11 cellular contexts compared by ENCODE assay signal in genomic region chr1:225996946-225997545, GRCh38. TPM values are rescaled to one million over a fixed set of nuclear protein-coding genes. Genes with fewer than 3 reads are reported as not detected.
DNase-seq lines count a peak whose midpoint lies in the region; ATAC-seq, FAIRE-seq and TF ChIP-seq lines count a peak whose summit lies in the region.
"Had no signal": no experiment of that assay in that cellular context is flagged by ENCODE, and none has a peak within 500 bp of the region (broad histone marks: within the 10 kb centered on the region; RNA-seq: fewer than 3 reads in every experiment).

No MANE protein-coding gene starts in this region.

- H3K79me2 ChIP-seq in endothelial cell of umbilical vein (ENCODE audit: control insufficient read depth, insufficient read depth, low read length): peaks cover 48% of the 10 kb centered on the region

- TF ChIP-seq CTCF in RWPE1 (conservative IDR thresholded peaks at IDR 0.05; ENCODE audit: low read depth) (no peak), endothelial cell of umbilical vein (IDR thresholded peaks at IDR 0.05; ENCODE audit: extremely low read depth in 1 of 2, insufficient read depth in 1 of 2, low read depth in 1 of 2, low read length in 2 of 2) (no peak)

- CTCF ChIA-PET in RWPE1 (lab: Yijun Ruan, JAX): interaction anchor here (0.6 to 3.5 kb wide), 8 partner anchors 9 to 533 kb away, joined by 3 to 25 read pairs (median 4); partner anchors contain the start of gene H3-3A
- CTCF ChIA-PET in endothelial cell of umbilical vein (lab: Charles Lee): interaction anchor here (1.3 to 4.3 kb wide), 4 partner anchors 9 to 68 kb away, joined by 4 to 27 read pairs (median 15); partner anchors contain the start of gene H3-3A

- BruUV-seq in endothelial cell of umbilical vein (replicated peaks; lab: Mats Ljungman, UMichigan): no TSS peak

- no peak for DNase-seq in activated T-cell treated with anti-CD3 and anti-CD28 coated beads, Interleukin-2, amount 50 U/mL, for 4 hours
- DNase-seq in activated T-cell treated with anti-CD3 and anti-CD28 coated beads for 4 hours (no peak), RWPE1 (ENCODE audit: low spot score) (no peak), endothelial cell of umbilical vein (ENCODE audit: low read depth, low spot score) (peak; percentile 57), substantia nigra (lab: John Stamatoyannopoulos, UW) (no peak)
- DNase-seq: activated CD4-positive, alpha-beta T cell treated with anti-CD3 and anti-CD28 coated beads, Interleukin-2, amount 50 U/mL, for 4 hours; NK-92 treated with Interleukin-12 subunit alpha and Interleukin-12 subunit beta, amount 100 ng/mL, for 24 hours had no signal

- H3K4me3 ChIP-seq in endothelial cell of umbilical vein (replicated peaks in 1 of 3; ENCODE audit: insufficient read depth in 1 of 3, low read depth in 1 of 3, low read length in 3 of 3): no peak overlapping the region

- dilution Hi-C loops in endothelial cell of umbilical vein (cut with MboI; ENCODE audit: extremely low pct_ligation_motif_present, low sequenced_read_pairs): no loop called here

- H3K27ac ChIP-seq in RWPE1 (peak overlapping the region; percentile 28), endothelial cell of umbilical vein (ENCODE audit: insufficient read depth, low read depth, low read length) (peak overlapping the region; percentile 90), substantia nigra (ENCODE audit: low read depth, low read length, poor library complexity, severe bottlenecking) (no peak overlapping the region)

- POLR2A ChIA-PET in RWPE1 (lab: Yijun Ruan, JAX; ENCODE audit: low non-redundant PET): interaction anchor here (0.6 to 0.7 kb wide), 2 partner anchors 15 to 171 kb away, joined by 3 to 6 read pairs; no protein-coding TSS in a partner anchor
- POLR2A ChIA-PET in endothelial cell of umbilical vein (lab: Charles Lee): interaction anchor here (1.4 kb wide), 1 partner anchor 65 kb away, joined by 7 read pairs; the partner anchor contains the start of gene H3-3A

- H3K9me1 ChIP-seq in endothelial cell of umbilical vein (replicated peaks; ENCODE audit: control insufficient read depth, extremely low read depth, insufficient read depth, low read length): no peaks in the 10 kb centered on the region

- no peak for ATAC-seq in activated T-cell treated with anti-CD3 and anti-CD28 coated beads, Interleukin-2, amount 50 U/mL, for 4 hours
- ATAC-seq in stimulated activated memory B cell treated with anti-CD40 and anti-IgM and Interleukin-4, amounts not matched to agents 10 μg/mL and 1 μg/mL and 100 μg/mL, for 72 hours: no peak
- no peak for ATAC-seq in HG02678 (IDR thresholded peaks at IDR 0.05; ENCODE audit: unreplicated experiment)
- ATAC-seq in GM18870 (IDR thresholded peaks at IDR 0.05; ENCODE audit: unreplicated experiment): no peak

- H3K9ac ChIP-seq in endothelial cell of umbilical vein (replicated peaks; ENCODE audit: extremely low read depth, insufficient read depth, low read length): peak overlapping the region; percentile 17

- H3K4me3 Mint-ChIP-seq in activated T-cell treated with anti-CD3 and anti-CD28 coated beads, Interleukin-2, amount 50 U/mL, for 4 hours: peak overlapping the region; percentile 100
- H3K4me3 Mint-ChIP-seq in stimulated activated memory B cell treated with anti-CD40 and anti-IgM and Interleukin-4, amounts not matched to agents 10 μg/mL and 1 μg/mL and 100 μg/mL, for 72 hours: peak overlapping the region; percentile 99

- no peaks in the 10 kb centered on the region for H3K27me3 Mint-ChIP-seq in activated T-cell treated with anti-CD3 and anti-CD28 coated beads, Interleukin-2, amount 50 U/mL, for 4 hours (ENCODE audit: low read depth)
- no peaks in the 10 kb centered on the region for H3K27me3 Mint-ChIP-seq in stimulated activated memory B cell treated with anti-CD40 and anti-IgM and Interleukin-4, amounts not matched to agents 10 μg/mL and 1 μg/mL and 100 μg/mL, for 72 hours

- H3K4me1 ChIP-seq in endothelial cell of umbilical vein (ENCODE audit: control insufficient read depth, extremely low read depth, insufficient read depth, low read length): peaks cover 39% of the 10 kb centered on the region

- peaks cover 27% of the 10 kb centered on the region for H3K36me3 Mint-ChIP-seq in activated T-cell treated with anti-CD3 and anti-CD28 coated beads, Interleukin-2, amount 50 U/mL, for 4 hours (ENCODE audit: insufficient read depth)
- peaks cover 31% of the 10 kb centered on the region for H3K36me3 Mint-ChIP-seq in stimulated activated memory B cell treated with anti-CD40 and anti-IgM and Interleukin-4, amounts not matched to agents 10 μg/mL and 1 μg/mL and 100 μg/mL, for 72 hours

- H3K9me3 Mint-ChIP-seq in activated T-cell treated with anti-CD3 and anti-CD28 coated beads, Interleukin-2, amount 50 U/mL, for 4 hours: no peaks in the 10 kb centered on the region
- H3K9me3 Mint-ChIP-seq in stimulated activated memory B cell treated with anti-CD40 and anti-IgM and Interleukin-4, amounts not matched to agents 10 μg/mL and 1 μg/mL and 100 μg/mL, for 72 hours: no peaks in the 10 kb centered on the region

- peak overlapping the region; percentile 63 for H3K4me2 ChIP-seq in endothelial cell of umbilical vein (ENCODE audit: insufficient read depth, low read length)

- H4K20me1 ChIP-seq in endothelial cell of umbilical vein (replicated peaks; ENCODE audit: control insufficient read depth, extremely low read depth, insufficient read depth, low read length): no peaks in the 10 kb centered on the region

- no peaks in the 10 kb centered on the region for H3K27me3 ChIP-seq in endothelial cell of umbilical vein (ENCODE audit: control insufficient read depth in 2 of 2, insufficient read depth in 2 of 2, low read length in 2 of 2)

- no peak overlapping the region for H2AFZ ChIP-seq in endothelial cell of umbilical vein (ENCODE audit: low read depth, low read length)

- H3K9me3 ChIP-seq in endothelial cell of umbilical vein (replicated peaks; ENCODE audit: control insufficient read depth, insufficient read depth, low read length): no peaks in the 10 kb centered on the region

- FAIRE-seq in endothelial cell of umbilical vein (lab: Jason Lieb, UNC): peak; percentile 4

- H3K36me3 ChIP-seq in endothelial cell of umbilical vein (ENCODE audit: control insufficient read depth in 2 of 2, extremely low read depth in 1 of 2, insufficient read depth in 2 of 2, low read length in 2 of 2): peaks cover 0 to 3% of the 10 kb centered on the region in 2 experiments

- peak overlapping the region; percentile 92 for H3K27ac Mint-ChIP-seq in stimulated activated memory B cell treated with anti-CD40 and anti-IgM and Interleukin-4, amounts not matched to agents 10 μg/mL and 1 μg/mL and 100 μg/mL, for 72 hours

- H3K4me1 Mint-ChIP-seq in activated T-cell treated with anti-CD3 and anti-CD28 coated beads, Interleukin-2, amount 50 U/mL, for 4 hours (ENCODE audit: low read depth): peaks cover 61% of the 10 kb centered on the region
- H3K4me1 Mint-ChIP-seq in stimulated activated memory B cell treated with anti-CD40 and anti-IgM and Interleukin-4, amounts not matched to agents 10 μg/mL and 1 μg/mL and 100 μg/mL, for 72 hours: peaks cover 59% of the 10 kb centered on the region

- intact Hi-C loops in endothelial cell of umbilical vein (cut with micrococcal nuclease): loop anchor here (5.0 kb wide), 1 partner anchor 190 kb away; the partner anchor contains the start of gene ACBD3

- no peak for TF ChIP-seq POLR2A in endothelial cell of umbilical vein (IDR thresholded peaks at IDR 0.05; ENCODE audit: low read depth, low read length)

TF ChIP-seq in endothelial cell of umbilical vein, 7 proteins besides CTCF, POLR2A, EP300 and RAD21:
- no peak for TF ChIP-seq MYC (IDR thresholded peaks at IDR 0.05; ENCODE audit: low read depth, low read length)
- no peak for TF ChIP-seq EZH2 (IDR thresholded peaks at IDR 0.05; ENCODE audit: borderline replicate concordance, low read depth, low read length, severe bottlenecking)
- peak; percentile 57 for TF ChIP-seq JUN (IDR thresholded peaks at IDR 0.05; ENCODE audit: borderline replicate concordance, insufficient read depth, insufficient read length, low read depth)
- peak; percentile 42 for TF ChIP-seq FOS (IDR thresholded peaks at IDR 0.05; ENCODE audit: borderline replicate concordance, insufficient read depth, low read length)
- peak; percentile 40 for TF ChIP-seq POLR2AphosphoS5 (IDR thresholded peaks at IDR 0.05; ENCODE audit: insufficient read depth, low read depth, low read length)

RNA-seq across cellular contexts. Expression of gene SDE2, which starts 2.1 kb away (rescaled TPM):
- 10 to 100 TPM; 27.3 to 28.8 (median 28.5) TPM for total RNA-seq in activated T-cell treated with anti-CD3 and anti-CD28 coated beads, Interleukin-2, amount 50 U/mL, for 4 hours
- total RNA-seq in endothelial cell of umbilical vein: 15.9 and 16.1 TPM in 2 replicates
- polyA plus RNA-seq in endothelial cell of umbilical vein: 8.3 and 11.9 TPM in 2 replicates
- 8.7 and 9.1 TPM in 2 replicates for polyA plus RNA-seq in endothelial cell of umbilical vein (2011; cell fraction: cytosol; rRNA removed)
- 11.0 and 14.9 TPM in 2 replicates for polyA plus RNA-seq in endothelial cell of umbilical vein (2011; cell fraction: nucleus; rRNA removed)
- 7.2 and 8.1 TPM in 2 replicates for polyA plus RNA-seq in endothelial cell of umbilical vein (2012)
- polyA minus RNA-seq in endothelial cell of umbilical vein: 10.1 and 10.2 TPM in 2 replicates
- 11.5 TPM for polyA minus RNA-seq in endothelial cell of umbilical vein (2011; cell fraction: cytosol; rRNA and poly(A)+ RNA removed)
- polyA minus RNA-seq in endothelial cell of umbilical vein (2011; cell fraction: nucleus; rRNA and poly(A)+ RNA removed): 10.6 and 11.9 TPM in 2 replicates

RNA-seq across cellular contexts. Expression of gene LEFTY2, which starts 56.0 kb away (rescaled TPM):
- total RNA-seq in activated T-cell treated with anti-CD3 and anti-CD28 coated beads, Interleukin-2, amount 50 U/mL, for 4 hours: not detected
- not detected in 2 replicates for total RNA-seq in endothelial cell of umbilical vein
- 0.03 and 0.06 TPM in 2 replicates for polyA plus RNA-seq in endothelial cell of umbilical vein
- polyA plus RNA-seq in endothelial cell of umbilical vein (2011; cell fraction: cytosol; rRNA removed): 0.13 TPM in 1 of 2 replicates, not detected in the other
- 0.06 TPM in 1 of 2 replicates, not detected in the other for polyA plus RNA-seq in endothelial cell of umbilical vein (2011; cell fraction: nucleus; rRNA removed)
- not detected in 2 replicates for polyA plus RNA-seq in endothelial cell of umbilical vein (2012)
- not detected in 2 replicates for polyA minus RNA-seq in endothelial cell of umbilical vein
- polyA minus RNA-seq in endothelial cell of umbilical vein (2011; cell fraction: cytosol; rRNA and poly(A)+ RNA removed): not detected
- not detected in 2 replicates for polyA minus RNA-seq in endothelial cell of umbilical vein (2011; cell fraction: nucleus; rRNA and poly(A)+ RNA removed)
- total RNA-seq: dermis microvascular lymphatic vessel endothelial cell had no signal
